Comparison of ENCODE assay signal across 10 cellular contexts in genomic region chr11:85132839-85133238, GRCh38.
DNase-seq lines count a peak whose midpoint lies in the region; FAIRE-seq and TF ChIP-seq lines count a peak whose summit lies in the region.
"Had no signal": no experiment of that assay in that cellular context is flagged by ENCODE, and none has a peak within 500 bp of the region (broad histone marks: within the 10 kb centered on the region; RNA-seq: fewer than 3 reads in every experiment).

No MANE protein-coding gene starts in this region.

- intact Hi-C loops in uterus (cut with DNase I; ENCODE audit: low total_unique reads) = no loop called here

- H3K36me3 Mint-ChIP-seq in brain = no peaks in the 10 kb centered on the region

- peaks cover 0 to 3% (median 0%) of the 10 kb centered on the region in 5 experiments for H3K9me3 Mint-ChIP-seq in brain

- H2AFZ ChIP-seq in keratinocyte (ENCODE audit: control insufficient read depth, low read length) = peak overlapping the region; percentile 23

- H3K4me1 Mint-ChIP-seq in brain = peaks cover 35% of the 10 kb centered on the region

- DNase-seq in keratinocyte (ENCODE audit: low read depth, low spot score) (no peak), uterus (no peak), dermis blood vessel endothelial cell (no peak), HuH-7 (ENCODE audit: low spot score) (no peak)
- DNase-seq: activated CD4-positive, alpha-beta T cell treated with anti-CD3 and anti-CD28 coated beads for 48 hours had no signal

- no peaks in the 10 kb centered on the region for H3K27me3 Mint-ChIP-seq in brain

- FAIRE-seq in keratinocyte (lab: Jason Lieb, UNC) = no peak
- FAIRE-seq: H54, HepG2 had no signal

- 54% methylated on average over 9 of the region's 9 CpGs for WGBS in HUES64

- H3K9me1 ChIP-seq in keratinocyte (ENCODE audit: control insufficient read depth, extremely low read depth, insufficient read depth, low read length) = no peaks in the 10 kb centered on the region

- no peak for TF ChIP-seq CTCF in brain (conservative IDR thresholded peaks at IDR 0.05)
- no peak for TF ChIP-seq CTCF in keratinocyte (optimal IDR thresholded peaks at IDR 0.05 in 1 of 3, IDR thresholded peaks at IDR 0.05 in 1 of 3, conservative IDR thresholded peaks at IDR 0.05 in 1 of 3; ENCODE audit: extremely low read depth in 1 of 3, insufficient read depth in 2 of 3, low read length in 3 of 3)
- no peak for TF ChIP-seq CTCF in uterus (IDR thresholded peaks at IDR 0.05)

- H3K4me3 ChIP-seq in HUES64 (ENCODE audit: low read length) = no peak overlapping the region
- no peak overlapping the region for H3K4me3 ChIP-seq in keratinocyte (ENCODE audit: control insufficient read depth in 2 of 3, extremely low read depth in 1 of 3, insufficient read depth in 2 of 3, low read depth in 1 of 3, low read length in 3 of 3)
- peak overlapping the region; percentile 7 for H3K4me3 ChIP-seq in skeletal muscle satellite cell (ENCODE audit: low read length)
- H3K4me3 ChIP-seq in uterus = no peak overlapping the region

- H3K4me2 ChIP-seq in keratinocyte (ENCODE audit: control insufficient read depth, extremely low read depth, insufficient read depth, low read depth, low read length) (no peak overlapping the region), skeletal muscle satellite cell (ENCODE audit: low read length) (peak overlapping the region; percentile 52)

- H3K9ac ChIP-seq in HUES64 (ENCODE audit: low read depth, low read length) (no peak overlapping the region), keratinocyte (ENCODE audit: control insufficient read depth, extremely low read depth, insufficient read depth, low read length) (no peak overlapping the region), skeletal muscle satellite cell (ENCODE audit: low read depth, low read length) (no peak overlapping the region)

- TF ChIP-seq POLR2A in uterus (IDR thresholded peaks at IDR 0.05) = no peak

- H3K4me1 ChIP-seq in HUES64 (ENCODE audit: insufficient read depth, low read length) (peaks cover 16% of the 10 kb centered on the region), keratinocyte (ENCODE audit: control insufficient read depth, extremely low read depth, insufficient read depth, low read length) (no peaks in the 10 kb centered on the region), skeletal muscle satellite cell (ENCODE audit: control insufficient read depth, insufficient read depth, low read length) (peaks cover 5% of the 10 kb centered on the region), uterus (no peaks in the 10 kb centered on the region)

- no peaks in the 10 kb centered on the region for H4K20me1 ChIP-seq in keratinocyte (ENCODE audit: control insufficient read depth, extremely low read depth, insufficient read depth, low read length)

- H3K9me3 ChIP-seq in HUES64 (ENCODE audit: insufficient read depth, low read depth, low read length) (no peaks in the 10 kb centered on the region), keratinocyte (ENCODE audit: control insufficient read depth, low read depth, low read length) (no peaks in the 10 kb centered on the region), skeletal muscle satellite cell (replicated peaks; ENCODE audit: low read length) (no peaks in the 10 kb centered on the region), uterus (no peaks in the 10 kb centered on the region)

- peak overlapping the region; percentile 76 to 90 (median 89) for H3K4me3 Mint-ChIP-seq in brain

- dilution Hi-C loops in keratinocyte (cut with MboI; ENCODE audit: extremely low pct_ligation_motif_present, low sequenced_read_pairs) = no loop called here

- H3K27ac Mint-ChIP-seq in brain = peak overlapping the region; percentile 79 to 97 (median 94)

- H3K79me2 ChIP-seq in keratinocyte (ENCODE audit: control insufficient read depth, insufficient read depth, low read length) = no peaks in the 10 kb centered on the region

- H3K27ac ChIP-seq in HUES64 (ENCODE audit: low read depth, low read length) (0 out of 2 replicates have a peak overlapping the region, but pooled peaks have one; percentile 15), keratinocyte (ENCODE audit: control insufficient read depth, insufficient read depth, low read length) (no peak overlapping the region), uterus (no peak overlapping the region)

- H3K36me3 ChIP-seq in HUES64 (ENCODE audit: insufficient read depth, low read length) = no peaks in the 10 kb centered on the region
- no peaks in the 10 kb centered on the region for H3K36me3 ChIP-seq in keratinocyte (ENCODE audit: control insufficient read depth in 2 of 2, extremely low read depth in 1 of 2, insufficient read depth in 2 of 2, low read length in 2 of 2)
- no peaks in the 10 kb centered on the region for H3K36me3 ChIP-seq in skeletal muscle satellite cell (ENCODE audit: insufficient read depth, low read length)
- H3K36me3 ChIP-seq in uterus = no peaks in the 10 kb centered on the region

- no peaks in the 10 kb centered on the region for H3K27me3 ChIP-seq in HUES64 (ENCODE audit: insufficient read depth, low read length)
- no peaks in the 10 kb centered on the region for H3K27me3 ChIP-seq in keratinocyte (ENCODE audit: control insufficient read depth, extremely low read depth, insufficient read depth, low read length)
- peaks cover 5% of the 10 kb centered on the region for H3K27me3 ChIP-seq in skeletal muscle satellite cell (ENCODE audit: control insufficient read depth, insufficient read depth, low read length)
- H3K27me3 ChIP-seq in uterus = no peaks in the 10 kb centered on the region
